Comparison of ENCODE assay signal across 1 cellular context in the genomic region with DNA sequence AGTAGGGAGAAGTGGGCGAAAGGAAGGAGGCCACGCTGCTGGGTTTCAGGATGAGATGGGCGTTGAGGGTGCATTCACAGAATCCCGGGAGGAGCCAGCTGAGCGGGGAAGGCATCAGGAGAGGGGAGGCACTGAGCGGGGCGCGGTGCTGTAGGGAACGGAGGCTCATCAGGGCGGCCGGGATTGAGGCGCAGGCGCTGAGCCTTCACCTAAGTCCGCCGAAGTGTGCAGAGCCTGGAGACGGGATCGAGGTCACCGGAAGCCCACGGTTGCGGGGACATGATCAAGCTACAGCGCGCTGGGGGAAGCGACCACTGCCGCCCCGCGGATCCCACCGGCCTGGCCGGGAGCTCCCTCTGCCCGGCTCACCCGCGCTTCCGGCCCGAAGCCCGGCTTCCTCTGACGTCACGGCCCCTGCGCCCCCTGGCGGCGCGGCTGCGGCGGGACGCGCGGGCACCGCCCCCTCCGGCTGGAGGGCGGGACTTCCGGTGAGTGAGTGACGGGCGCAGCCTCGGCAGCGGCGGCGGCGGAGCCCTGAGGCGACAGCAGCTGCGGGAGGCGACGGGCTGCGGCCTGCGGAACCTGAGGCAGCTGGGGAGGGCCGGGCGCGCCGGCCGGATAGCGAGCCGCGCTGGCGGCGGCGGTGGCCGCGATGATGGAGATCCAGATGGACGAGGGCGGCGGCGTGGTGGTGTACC.
TF ChIP-seq lines count a peak whose summit lies in the region.

A gene with protein sequence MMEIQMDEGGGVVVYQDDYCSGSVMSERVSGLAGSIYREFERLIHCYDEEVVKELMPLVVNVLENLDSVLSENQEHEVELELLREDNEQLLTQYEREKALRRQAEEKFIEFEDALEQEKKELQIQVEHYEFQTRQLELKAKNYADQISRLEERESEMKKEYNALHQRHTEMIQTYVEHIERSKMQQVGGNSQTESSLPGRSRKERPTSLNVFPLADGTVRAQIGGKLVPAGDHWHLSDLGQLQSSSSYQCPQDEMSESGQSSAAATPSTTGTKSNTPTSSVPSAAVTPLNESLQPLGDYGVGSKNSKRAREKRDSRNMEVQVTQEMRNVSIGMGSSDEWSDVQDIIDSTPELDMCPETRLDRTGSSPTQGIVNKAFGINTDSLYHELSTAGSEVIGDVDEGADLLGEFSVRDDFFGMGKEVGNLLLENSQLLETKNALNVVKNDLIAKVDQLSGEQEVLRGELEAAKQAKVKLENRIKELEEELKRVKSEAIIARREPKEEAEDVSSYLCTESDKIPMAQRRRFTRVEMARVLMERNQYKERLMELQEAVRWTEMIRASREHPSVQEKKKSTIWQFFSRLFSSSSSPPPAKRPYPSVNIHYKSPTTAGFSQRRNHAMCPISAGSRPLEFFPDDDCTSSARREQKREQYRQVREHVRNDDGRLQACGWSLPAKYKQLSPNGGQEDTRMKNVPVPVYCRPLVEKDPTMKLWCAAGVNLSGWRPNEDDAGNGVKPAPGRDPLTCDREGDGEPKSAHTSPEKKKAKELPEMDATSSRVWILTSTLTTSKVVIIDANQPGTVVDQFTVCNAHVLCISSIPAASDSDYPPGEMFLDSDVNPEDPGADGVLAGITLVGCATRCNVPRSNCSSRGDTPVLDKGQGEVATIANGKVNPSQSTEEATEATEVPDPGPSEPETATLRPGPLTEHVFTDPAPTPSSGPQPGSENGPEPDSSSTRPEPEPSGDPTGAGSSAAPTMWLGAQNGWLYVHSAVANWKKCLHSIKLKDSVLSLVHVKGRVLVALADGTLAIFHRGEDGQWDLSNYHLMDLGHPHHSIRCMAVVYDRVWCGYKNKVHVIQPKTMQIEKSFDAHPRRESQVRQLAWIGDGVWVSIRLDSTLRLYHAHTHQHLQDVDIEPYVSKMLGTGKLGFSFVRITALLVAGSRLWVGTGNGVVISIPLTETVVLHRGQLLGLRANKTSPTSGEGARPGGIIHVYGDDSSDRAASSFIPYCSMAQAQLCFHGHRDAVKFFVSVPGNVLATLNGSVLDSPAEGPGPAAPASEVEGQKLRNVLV (N-terminal part only) (plus strand): TSS at position 508 of the 698 bp plus-strand sequence. CDS start 145 bp downstream, at position 653.

TF ChIP-seq in HepG2, 621 proteins besides CTCF, POLR2A, EP300 and RAD21 (continued from another document and continues in another):
- TF ChIP-seq, protein P1, sequence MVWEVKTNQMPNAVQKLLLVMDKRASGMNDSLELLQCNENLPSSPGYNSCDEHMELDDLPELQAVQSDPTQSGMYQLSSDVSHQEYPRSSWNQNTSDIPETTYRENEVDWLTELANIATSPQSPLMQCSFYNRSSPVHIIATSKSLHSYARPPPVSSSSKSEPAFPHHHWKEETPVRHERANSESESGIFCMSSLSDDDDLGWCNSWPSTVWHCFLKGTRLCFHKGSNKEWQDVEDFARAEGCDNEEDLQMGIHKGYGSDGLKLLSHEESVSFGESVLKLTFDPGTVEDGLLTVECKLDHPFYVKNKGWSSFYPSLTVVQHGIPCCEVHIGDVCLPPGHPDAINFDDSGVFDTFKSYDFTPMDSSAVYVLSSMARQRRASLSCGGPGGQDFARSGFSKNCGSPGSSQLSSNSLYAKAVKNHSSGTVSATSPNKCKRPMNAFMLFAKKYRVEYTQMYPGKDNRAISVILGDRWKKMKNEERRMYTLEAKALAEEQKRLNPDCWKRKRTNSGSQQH (CRISPR knock-in tag; IDR thresholded peaks at IDR 0.05; ENCODE audit: low read depth), result no peak
- TF ChIP-seq ZNF556 (CRISPR knock-in tag; IDR thresholded peaks at IDR 0.05; ENCODE audit: borderline replicate concordance) (peak; percentile 40; the same call in 1 of the 2 replicates), HIVEP1 (CRISPR knock-in tag; IDR thresholded peaks at IDR 0.05) (no peak), ZNF703 (CRISPR knock-in tag; IDR thresholded peaks at IDR 0.05; ENCODE audit: borderline replicate concordance) (no peak; the same call in 1 of the 2 replicates), JDP2 (CRISPR knock-in tag; IDR thresholded peaks at IDR 0.05; ENCODE audit: borderline replicate concordance) (no peak), ZFP1 (CRISPR knock-in tag; IDR thresholded peaks at IDR 0.05) (no peak), ZNF563 (CRISPR knock-in tag; IDR thresholded peaks at IDR 0.05) (0 out of 2 replicates have a peak, but pooled peaks have one; percentile 78), HMGA1 (CRISPR knock-in tag; conservative IDR thresholded peaks at IDR 0.05) (no peak), HNF4A (CRISPR knock-in tag; IDR thresholded peaks at IDR 0.05) (no peak), HNRNPH1 (optimal IDR thresholded peaks at IDR 0.05; ENCODE audit: low read depth, low read length) (peak; percentile 59), FOXA3 (CRISPR knock-in tag; IDR thresholded peaks at IDR 0.05) (peak; percentile 61), AHR (CRISPR knock-in tag; IDR thresholded peaks at IDR 0.05) (no peak), ZNF550 (CRISPR knock-in tag; IDR thresholded peaks at IDR 0.05; ENCODE audit: borderline replicate concordance) (no peak), ZNF260 (CRISPR knock-in tag; IDR thresholded peaks at IDR 0.05; ENCODE audit: borderline replicate concordance, low read depth) (no peak), NR2F2 (IDR thresholded peaks at IDR 0.05; ENCODE audit: borderline replicate concordance, low read depth) (no peak), SMYD3 (CRISPR knock-in tag; IDR thresholded peaks at IDR 0.05) (no peak), TBP (CRISPR knock-in tag; IDR thresholded peaks at IDR 0.05) (peak; percentile 59; the same call in 1 of the 2 replicates), ZFP62 (CRISPR knock-in tag; IDR thresholded peaks at IDR 0.05) (peak; percentile 84; the same call in 1 of the 2 replicates), HMG20B (CRISPR knock-in tag; conservative IDR thresholded peaks at IDR 0.05) (0 out of 2 replicates have a peak, but pooled peaks have one; percentile 61), NFIB (CRISPR knock-in tag; IDR thresholded peaks at IDR 0.05; ENCODE audit: borderline replicate concordance) (no peak), PLRG1 (conservative IDR thresholded peaks at IDR 0.05) (no peak), ZMYM4 (CRISPR knock-in tag; IDR thresholded peaks at IDR 0.05) (peak; percentile 74; the same call in 1 of the 2 replicates), NCOA2 (CRISPR knock-in tag; IDR thresholded peaks at IDR 0.05) (peak; percentile 23; the same call in 1 of the 2 replicates), TBX2 (CRISPR knock-in tag; IDR thresholded peaks at IDR 0.05; ENCODE audit: borderline replicate concordance) (peak; percentile 17; the same call in 1 of the 2 replicates), ZNF446 (CRISPR knock-in tag; IDR thresholded peaks at IDR 0.05) (no peak; the same call in 1 of the 2 replicates), NR2F1 (CRISPR knock-in tag; IDR thresholded peaks at IDR 0.05) (no peak), NR2C2 (CRISPR knock-in tag; IDR thresholded peaks at IDR 0.05; ENCODE audit: borderline replicate concordance) (peak; percentile 57; the same call in 1 of the 2 replicates), ZNF644 (CRISPR knock-in tag; IDR thresholded peaks at IDR 0.05; ENCODE audit: low read depth) (no peak), TOPORS (CRISPR knock-in tag; IDR thresholded peaks at IDR 0.05) (no peak)
- TF ChIP-seq, protein P2, sequence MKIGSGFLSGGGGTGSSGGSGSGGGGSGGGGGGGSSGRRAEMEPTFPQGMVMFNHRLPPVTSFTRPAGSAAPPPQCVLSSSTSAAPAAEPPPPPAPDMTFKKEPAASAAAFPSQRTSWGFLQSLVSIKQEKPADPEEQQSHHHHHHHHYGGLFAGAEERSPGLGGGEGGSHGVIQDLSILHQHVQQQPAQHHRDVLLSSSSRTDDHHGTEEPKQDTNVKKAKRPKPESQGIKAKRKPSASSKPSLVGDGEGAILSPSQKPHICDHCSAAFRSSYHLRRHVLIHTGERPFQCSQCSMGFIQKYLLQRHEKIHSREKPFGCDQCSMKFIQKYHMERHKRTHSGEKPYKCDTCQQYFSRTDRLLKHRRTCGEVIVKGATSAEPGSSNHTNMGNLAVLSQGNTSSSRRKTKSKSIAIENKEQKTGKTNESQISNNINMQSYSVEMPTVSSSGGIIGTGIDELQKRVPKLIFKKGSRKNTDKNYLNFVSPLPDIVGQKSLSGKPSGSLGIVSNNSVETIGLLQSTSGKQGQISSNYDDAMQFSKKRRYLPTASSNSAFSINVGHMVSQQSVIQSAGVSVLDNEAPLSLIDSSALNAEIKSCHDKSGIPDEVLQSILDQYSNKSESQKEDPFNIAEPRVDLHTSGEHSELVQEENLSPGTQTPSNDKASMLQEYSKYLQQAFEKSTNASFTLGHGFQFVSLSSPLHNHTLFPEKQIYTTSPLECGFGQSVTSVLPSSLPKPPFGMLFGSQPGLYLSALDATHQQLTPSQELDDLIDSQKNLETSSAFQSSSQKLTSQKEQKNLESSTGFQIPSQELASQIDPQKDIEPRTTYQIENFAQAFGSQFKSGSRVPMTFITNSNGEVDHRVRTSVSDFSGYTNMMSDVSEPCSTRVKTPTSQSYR (CRISPR knock-in tag; IDR thresholded peaks at IDR 0.05; ENCODE audit: borderline replicate concordance), result no peak
- TF ChIP-seq, protein P3, sequence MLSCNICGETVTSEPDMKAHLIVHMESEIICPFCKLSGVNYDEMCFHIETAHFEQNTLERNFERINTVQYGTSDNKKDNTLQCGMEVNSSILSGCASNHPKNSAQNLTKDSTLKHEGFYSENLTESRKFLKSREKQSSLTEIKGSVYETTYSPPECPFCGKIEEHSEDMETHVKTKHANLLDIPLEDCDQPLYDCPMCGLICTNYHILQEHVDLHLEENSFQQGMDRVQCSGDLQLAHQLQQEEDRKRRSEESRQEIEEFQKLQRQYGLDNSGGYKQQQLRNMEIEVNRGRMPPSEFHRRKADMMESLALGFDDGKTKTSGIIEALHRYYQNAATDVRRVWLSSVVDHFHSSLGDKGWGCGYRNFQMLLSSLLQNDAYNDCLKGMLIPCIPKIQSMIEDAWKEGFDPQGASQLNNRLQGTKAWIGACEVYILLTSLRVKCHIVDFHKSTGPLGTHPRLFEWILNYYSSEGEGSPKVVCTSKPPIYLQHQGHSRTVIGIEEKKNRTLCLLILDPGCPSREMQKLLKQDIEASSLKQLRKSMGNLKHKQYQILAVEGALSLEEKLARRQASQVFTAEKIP (CRISPR knock-in tag; IDR thresholded peaks at IDR 0.05; ENCODE audit: borderline replicate concordance), result no peak
- TF ChIP-seq, protein P4, sequence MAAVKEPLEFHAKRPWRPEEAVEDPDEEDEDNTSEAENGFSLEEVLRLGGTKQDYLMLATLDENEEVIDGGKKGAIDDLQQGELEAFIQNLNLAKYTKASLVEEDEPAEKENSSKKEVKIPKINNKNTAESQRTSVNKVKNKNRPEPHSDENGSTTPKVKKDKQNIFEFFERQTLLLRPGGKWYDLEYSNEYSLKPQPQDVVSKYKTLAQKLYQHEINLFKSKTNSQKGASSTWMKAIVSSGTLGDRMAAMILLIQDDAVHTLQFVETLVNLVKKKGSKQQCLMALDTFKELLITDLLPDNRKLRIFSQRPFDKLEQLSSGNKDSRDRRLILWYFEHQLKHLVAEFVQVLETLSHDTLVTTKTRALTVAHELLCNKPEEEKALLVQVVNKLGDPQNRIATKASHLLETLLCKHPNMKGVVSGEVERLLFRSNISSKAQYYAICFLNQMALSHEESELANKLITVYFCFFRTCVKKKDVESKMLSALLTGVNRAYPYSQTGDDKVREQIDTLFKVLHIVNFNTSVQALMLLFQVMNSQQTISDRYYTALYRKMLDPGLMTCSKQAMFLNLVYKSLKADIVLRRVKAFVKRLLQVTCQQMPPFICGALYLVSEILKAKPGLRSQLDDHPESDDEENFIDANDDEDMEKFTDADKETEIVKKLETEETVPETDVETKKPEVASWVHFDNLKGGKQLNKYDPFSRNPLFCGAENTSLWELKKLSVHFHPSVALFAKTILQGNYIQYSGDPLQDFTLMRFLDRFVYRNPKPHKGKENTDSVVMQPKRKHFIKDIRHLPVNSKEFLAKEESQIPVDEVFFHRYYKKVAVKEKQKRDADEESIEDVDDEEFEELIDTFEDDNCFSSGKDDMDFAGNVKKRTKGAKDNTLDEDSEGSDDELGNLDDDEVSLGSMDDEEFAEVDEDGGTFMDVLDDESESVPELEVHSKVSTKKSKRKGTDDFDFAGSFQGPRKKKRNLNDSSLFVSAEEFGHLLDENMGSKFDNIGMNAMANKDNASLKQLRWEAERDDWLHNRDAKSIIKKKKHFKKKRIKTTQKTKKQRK (IDR thresholded peaks at IDR 0.05; ENCODE audit: low read length), result no peak
- TF ChIP-seq, protein P5, sequence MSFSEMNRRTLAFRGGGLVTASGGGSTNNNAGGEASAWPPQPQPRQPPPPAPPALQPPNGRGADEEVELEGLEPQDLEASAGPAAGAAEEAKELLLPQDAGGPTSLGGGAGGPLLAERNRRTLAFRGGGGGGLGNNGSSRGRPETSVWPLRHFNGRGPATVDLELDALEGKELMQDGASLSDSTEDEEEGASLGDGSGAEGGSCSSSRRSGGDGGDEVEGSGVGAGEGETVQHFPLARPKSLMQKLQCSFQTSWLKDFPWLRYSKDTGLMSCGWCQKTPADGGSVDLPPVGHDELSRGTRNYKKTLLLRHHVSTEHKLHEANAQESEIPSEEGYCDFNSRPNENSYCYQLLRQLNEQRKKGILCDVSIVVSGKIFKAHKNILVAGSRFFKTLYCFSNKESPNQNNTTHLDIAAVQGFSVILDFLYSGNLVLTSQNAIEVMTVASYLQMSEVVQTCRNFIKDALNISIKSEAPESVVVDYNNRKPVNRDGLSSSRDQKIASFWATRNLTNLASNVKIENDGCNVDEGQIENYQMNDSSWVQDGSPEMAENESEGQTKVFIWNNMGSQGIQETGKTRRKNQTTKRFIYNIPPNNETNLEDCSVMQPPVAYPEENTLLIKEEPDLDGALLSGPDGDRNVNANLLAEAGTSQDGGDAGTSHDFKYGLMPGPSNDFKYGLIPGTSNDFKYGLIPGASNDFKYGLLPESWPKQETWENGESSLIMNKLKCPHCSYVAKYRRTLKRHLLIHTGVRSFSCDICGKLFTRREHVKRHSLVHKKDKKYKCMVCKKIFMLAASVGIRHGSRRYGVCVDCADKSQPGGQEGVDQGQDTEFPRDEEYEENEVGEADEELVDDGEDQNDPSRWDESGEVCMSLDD (CRISPR knock-in tag; IDR thresholded peaks at IDR 0.05; ENCODE audit: borderline replicate concordance), result no peak
- TF ChIP-seq, protein P6, sequence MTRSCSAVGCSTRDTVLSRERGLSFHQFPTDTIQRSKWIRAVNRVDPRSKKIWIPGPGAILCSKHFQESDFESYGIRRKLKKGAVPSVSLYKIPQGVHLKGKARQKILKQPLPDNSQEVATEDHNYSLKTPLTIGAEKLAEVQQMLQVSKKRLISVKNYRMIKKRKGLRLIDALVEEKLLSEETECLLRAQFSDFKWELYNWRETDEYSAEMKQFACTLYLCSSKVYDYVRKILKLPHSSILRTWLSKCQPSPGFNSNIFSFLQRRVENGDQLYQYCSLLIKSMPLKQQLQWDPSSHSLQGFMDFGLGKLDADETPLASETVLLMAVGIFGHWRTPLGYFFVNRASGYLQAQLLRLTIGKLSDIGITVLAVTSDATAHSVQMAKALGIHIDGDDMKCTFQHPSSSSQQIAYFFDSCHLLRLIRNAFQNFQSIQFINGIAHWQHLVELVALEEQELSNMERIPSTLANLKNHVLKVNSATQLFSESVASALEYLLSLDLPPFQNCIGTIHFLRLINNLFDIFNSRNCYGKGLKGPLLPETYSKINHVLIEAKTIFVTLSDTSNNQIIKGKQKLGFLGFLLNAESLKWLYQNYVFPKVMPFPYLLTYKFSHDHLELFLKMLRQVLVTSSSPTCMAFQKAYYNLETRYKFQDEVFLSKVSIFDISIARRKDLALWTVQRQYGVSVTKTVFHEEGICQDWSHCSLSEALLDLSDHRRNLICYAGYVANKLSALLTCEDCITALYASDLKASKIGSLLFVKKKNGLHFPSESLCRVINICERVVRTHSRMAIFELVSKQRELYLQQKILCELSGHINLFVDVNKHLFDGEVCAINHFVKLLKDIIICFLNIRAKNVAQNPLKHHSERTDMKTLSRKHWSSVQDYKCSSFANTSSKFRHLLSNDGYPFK (CRISPR knock-in tag; IDR thresholded peaks at IDR 0.05; ENCODE audit: borderline replicate concordance), result peak; percentile 19; the same call in 1 of the 2 replicates
